13 cellular contexts compared by ENCODE assay signal in genomic region chr9:92480332-92480771, GRCh38. TPM values are rescaled to one million over a fixed set of nuclear protein-coding genes. Genes with fewer than 3 reads are reported as not detected.
A peak's percentile ranks its signal among the peaks of the same experiment; 100 is the strongest.
DNase-seq lines count a peak whose midpoint lies in the region; ATAC-seq and TF ChIP-seq lines count a peak whose summit lies in the region.
"Had no signal": no experiment of that assay in that cellular context is flagged by ENCODE, and none has a peak within 500 bp of the region (broad histone marks: within the 10 kb centered on the region; RNA-seq: fewer than 3 reads in every experiment).

No MANE protein-coding gene starts in this region.

- H3K36me3 ChIP-seq in PC-9 (ENCODE audit: low read depth) (no peaks in the 10 kb centered on the region), muscle layer of colon (ENCODE audit: insufficient read depth, low read length) (no peaks in the 10 kb centered on the region), upper lobe of left lung (no peaks in the 10 kb centered on the region)

- 48 to 63% methylated on average over 2 of the region's 2 CpGs for WGBS in upper lobe of left lung, 2 donors

- POLR2A ChIA-PET in PC-9 (lab: Charles Lee; ENCODE audit: unreplicated experiment), result interaction anchor here (0.6 kb wide), 1 partner anchor 185 kb away, joined by 4 read pairs; no protein-coding TSS in a partner anchor
- POLR2A ChIA-PET in HEK293T (lab: Yijun Ruan, JAX), result no interaction called here

- H4K20me1 ChIP-seq in PC-9 (ENCODE audit: insufficient read depth), result no peaks in the 10 kb centered on the region

- no peaks in the 10 kb centered on the region for H3K27me3 ChIP-seq in PC-9 (ENCODE audit: insufficient read depth, low read depth)
- H3K27me3 ChIP-seq in muscle layer of colon (ENCODE audit: control insufficient read depth in 1 of 2, insufficient read depth in 2 of 2, low read length in 2 of 2), result no peaks in the 10 kb centered on the region
- no peaks in the 10 kb centered on the region for H3K27me3 ChIP-seq in upper lobe of left lung

- H3K9me3 ChIP-seq in PC-9 (ENCODE audit: insufficient read depth, low read depth), result no peaks in the 10 kb centered on the region
- H3K9me3 ChIP-seq in muscle layer of colon (ENCODE audit: low read length), result no peaks in the 10 kb centered on the region
- H3K9me3 ChIP-seq in upper lobe of left lung, result no peaks in the 10 kb centered on the region

- TF ChIP-seq POLR2A in upper lobe of left lung (IDR thresholded peaks at IDR 0.05), result no peak

- H3K9me2 ChIP-seq in PC-9 (ENCODE audit: insufficient read depth), result no peaks in the 10 kb centered on the region

- TF ChIP-seq CTCF in PC-9 (conservative IDR thresholded peaks at IDR 0.05) (no peak), upper lobe of left lung (IDR thresholded peaks at IDR 0.05) (no peak)

- ATAC-seq in upper lobe of left lung (ENCODE audit: low FRiP score in 2 of 2) (peak in 1 of 2 donors; percentile 18), HG03521 (IDR thresholded peaks at IDR 0.05; ENCODE audit: unreplicated experiment) (no peak)
- ATAC-seq: naive thymus-derived CD4-positive, alpha-beta T cell; Panc1 had no signal

- intact Hi-C loops in PC-9 (cut with micrococcal nuclease; ENCODE audit: unreplicated experiment), result loop anchor here (2.0 kb wide), 1 partner anchor 26 kb away; no protein-coding TSS in a partner anchor

- peak overlapping the region; percentile 18; the same call in 1 of the 2 replicates for H2AFZ ChIP-seq in PC-9

- H3F3A ChIP-seq in PC-9 (ENCODE audit: insufficient read depth, low read depth), result no peaks in the 10 kb centered on the region

- H3K27ac ChIP-seq in PC-9, result peak overlapping the region; percentile 56
- H3K27ac ChIP-seq in epithelial cell of prostate, result peak overlapping the region; percentile 52
- peak overlapping the region; percentile 67 for H3K27ac ChIP-seq in muscle layer of colon (ENCODE audit: low read depth, low read length)
- H3K27ac ChIP-seq in upper lobe of left lung, result peak overlapping the region; percentile 17 to 78 (median 51)

- TF ChIP-seq EP300 in upper lobe of left lung (IDR thresholded peaks at IDR 0.05), result no peak

- H3K4me3 ChIP-seq in PC-9 (no peak overlapping the region), muscle layer of colon (ENCODE audit: low read depth in 1 of 2, low read length in 2 of 2) (peak overlapping the region in 1 of 2 donors; percentile 20), upper lobe of left lung (no peak overlapping the region)

- peak overlapping the region; percentile 46 for H3K9ac ChIP-seq in muscle layer of colon (ENCODE audit: low read length)

- H3K4me1 ChIP-seq in PC-9 (replicated peaks; ENCODE audit: insufficient read depth), result peaks cover 28% of the 10 kb centered on the region
- peaks cover 55% of the 10 kb centered on the region for H3K4me1 ChIP-seq in muscle layer of colon (ENCODE audit: insufficient read depth, low read length)
- peaks cover 0 to 15% (median 13%) of the 10 kb centered on the region in 4 donors for H3K4me1 ChIP-seq in upper lobe of left lung

- no peaks in the 10 kb centered on the region for H3K79me2 ChIP-seq in PC-9 (ENCODE audit: low read depth)

- DNase-seq in PC-9 (no peak), epithelial cell of prostate (ENCODE audit: low read depth, low spot score) (no peak), upper lobe of left lung (no peak), SKM-1 treated with dmso at 0.1 percent for 144 hours (lab: John Stamatoyannopoulos, UW; ENCODE audit: unreplicated experiment) (no peak), iPS-NIHi11 (ENCODE audit: low spot score) (no peak), HEK293T (ENCODE audit: extremely low spot score) (no peak)
- DNase-seq: activated T-cell treated with anti-CD3 and anti-CD28 coated beads, Interleukin-2, amount 50 U/mL, for 1 hour; hypothalamus; naive thymus-derived CD4-positive, alpha-beta T cell; NCI-H2081 had no signal

- H3K4me2 ChIP-seq in PC-9, result no peak overlapping the region

- no TSS peak for BruUV-seq in PC-9 (replicated peaks; lab: Mats Ljungman, UMichigan)

- CTCF ChIA-PET in PC-9 (lab: Charles Lee) (no interaction called here), HEK293T (lab: Yijun Ruan, JAX) (no interaction called here)

TF ChIP-seq in HEK293T, 16 proteins besides CTCF, POLR2A, EP300 and RAD21:
- no peak for TF ChIP-seq ELF4 (IDR thresholded peaks at IDR 0.05)
- no peak for TF ChIP-seq FOXM1 (IDR thresholded peaks at IDR 0.05; ENCODE audit: borderline replicate concordance)
- no peak for TF ChIP-seq BHLHE40 (IDR thresholded peaks at IDR 0.05; ENCODE audit: borderline replicate concordance)
- no peak for TF ChIP-seq FOXA1 (IDR thresholded peaks at IDR 0.05)
- TF ChIP-seq FOXK2 (IDR thresholded peaks at IDR 0.05), result no peak
- TF ChIP-seq TARDBP (IDR thresholded peaks at IDR 0.05), result no peak
- TF ChIP-seq HDGF (IDR thresholded peaks at IDR 0.05; ENCODE audit: borderline replicate concordance), result no peak
- TF ChIP-seq SP1 (IDR thresholded peaks at IDR 0.05), result no peak
- no peak for TF ChIP-seq SUZ12 (IDR thresholded peaks at IDR 0.05)
- TF ChIP-seq CTBP1 (IDR thresholded peaks at IDR 0.05; ENCODE audit: borderline replicate concordance), result no peak
- no peak for TF ChIP-seq LEF1 (IDR thresholded peaks at IDR 0.05; ENCODE audit: borderline replicate concordance)

RNA-seq across cellular contexts. Expression of gene ASPN, which starts 2.0 kb away (rescaled TPM):
- total RNA-seq in PC-9 (2021) (not detected in 2 replicates), upper lobe of left lung (1 to 10 TPM in 5 of 6 donors, not detected in 1; 3.2 to 9.6 (median 5.8) TPM)
- total RNA-seq: naive thymus-derived CD4-positive, alpha-beta T cell had no signal

RNA-seq across cellular contexts. Expression of gene ECM2, which starts 55.4 kb away (rescaled TPM):
- total RNA-seq in PC-9 (2021), result 1.9 and 3.1 TPM in 2 replicates
- 10 to 100 TPM in 1 of 6 donors, 1 to 10 TPM in 5; 2.1 to 11.3 (median 8.5) TPM for total RNA-seq in upper lobe of left lung
- total RNA-seq: naive thymus-derived CD4-positive, alpha-beta T cell had no signal

RNA-seq across cellular contexts. Expression of gene OMD, which starts 56.1 kb away (rescaled TPM):
- not detected in 2 replicates for total RNA-seq in PC-9 (2021)
- 1 to 10 TPM in 5 of 6 donors, under 1 TPM in 1; 0.67 to 8.1 (median 4.7) TPM for total RNA-seq in upper lobe of left lung
- total RNA-seq: naive thymus-derived CD4-positive, alpha-beta T cell had no signal
